ENCODE assay signal across 4 cellular contexts in the genomic region with DNA sequence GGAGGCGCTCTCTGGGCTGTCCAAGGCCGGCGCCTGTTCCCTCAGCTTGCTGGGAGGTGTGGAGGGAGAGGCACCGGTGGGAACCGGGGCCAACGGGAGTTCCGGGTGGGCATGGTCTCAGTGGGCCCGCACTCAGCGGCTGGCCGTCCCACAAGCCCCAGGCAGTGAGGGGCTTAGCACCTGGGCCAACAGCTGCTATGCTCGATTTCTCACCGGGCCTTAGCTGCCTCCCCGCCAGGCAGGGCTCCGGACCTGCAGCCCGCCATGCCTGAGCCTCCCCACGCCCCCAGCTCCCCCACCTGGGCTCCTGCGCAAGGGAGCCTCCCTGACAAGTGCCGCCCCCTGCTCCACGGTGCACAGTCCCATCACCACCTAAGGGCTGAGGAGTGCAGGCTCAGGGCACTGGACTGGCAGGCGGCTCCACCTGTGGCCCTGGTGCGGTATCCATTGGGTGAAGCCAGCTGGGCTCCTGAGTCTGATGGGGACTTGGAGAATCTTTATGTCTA.
"Had no signal": no experiment of that assay in that cellular context is flagged by ENCODE, and none has a peak within 500 bp of the region (broad histone marks: within the 10 kb centered on the region; RNA-seq: fewer than 3 reads in every experiment).

No MANE protein-coding gene starts in this region.

- H3K4me3 Mint-ChIP-seq: GM23338, H9 had no signal

- H3K4me3 ChIP-seq: GM23338 had no signal

- H3K27ac Mint-ChIP-seq: GM23338, H9 had no signal

- ATAC-seq: GM23338 had no signal

- H3K4me1 Mint-ChIP-seq: GM23338, H9 had no signal

- DNase-seq: H9, HCEC 1CT, IMR-90 had no signal
